Comparison of ENCODE assay signal across 26 cellular contexts in genomic region chr10:1179346-1180070, GRCh38.
"Had no signal": no experiment of that assay in that cellular context is flagged by ENCODE, and none has a peak within 500 bp of the region (broad histone marks: within the 10 kb centered on the region; RNA-seq: fewer than 3 reads in every experiment).

No MANE protein-coding gene starts in this region.

- H3K27me3 Mint-ChIP-seq: activated naive CD8-positive, alpha-beta T cell treated with anti-CD3 and anti-CD28 coated beads, Interleukin-2, amount 50 U/mL, for 24 hours had no signal

- H3K27ac ChIP-seq: body of pancreas, cardiac muscle cell, esophagus muscularis mucosa, gastrocnemius medialis, tibial artery had no signal

- H3K27ac Mint-ChIP-seq: activated naive CD8-positive, alpha-beta T cell treated with anti-CD3 and anti-CD28 coated beads, Interleukin-2, amount 50 U/mL, for 24 hours; activated T-cell treated with anti-CD3 and anti-CD28 coated beads, Interleukin-2, amount 50 U/mL, for 72 hours; effector memory CD8-positive, alpha-beta T cell; memory B cell; naive B cell; T-helper 1 cell treated with Interleukin-12 subunit alpha and Interleukin-12 subunit beta and Interleukin-4 antibody, amounts not matched to agents 30 μg/mL and 1 μg/mL, for 36 hours had no signal

- ATAC-seq: activated naive CD8-positive, alpha-beta T cell treated with anti-CD3 and anti-CD28 coated beads, Interleukin-2, amount 50 U/mL, for 24 hours; activated T-cell treated with anti-CD3 and anti-CD28 coated beads, Interleukin-2, amount 50 U/mL, for 72 hours; body of pancreas; effector memory CD8-positive, alpha-beta T cell; gastrocnemius medialis; left ventricle myocardium superior had no signal

- H3K4me1 ChIP-seq: body of pancreas, esophagus muscularis mucosa, gastrocnemius medialis, tibial artery had no signal

- H3K36me3 ChIP-seq: cardiac muscle cell, esophagus muscularis mucosa, gastrocnemius medialis, tibial artery had no signal

- H3K36me3 Mint-ChIP-seq: memory B cell, naive B cell had no signal

- FAIRE-seq: colon, urothelium cell line had no signal

- H3K9me3 Mint-ChIP-seq: activated naive CD8-positive, alpha-beta T cell treated with anti-CD3 and anti-CD28 coated beads, Interleukin-2, amount 50 U/mL, for 24 hours; activated T-cell treated with anti-CD3 and anti-CD28 coated beads, Interleukin-2, amount 50 U/mL, for 72 hours; effector memory CD8-positive, alpha-beta T cell; memory B cell; T-helper 1 cell treated with Interleukin-12 subunit alpha and Interleukin-12 subunit beta and Interleukin-4 antibody, amounts not matched to agents 30 μg/mL and 1 μg/mL, for 36 hours had no signal

- H3K4me3 ChIP-seq: body of pancreas, cardiac muscle cell, esophagus muscularis mucosa, gastrocnemius medialis, tibial artery had no signal

- DNase-seq: activated CD4-positive, alpha-beta T cell treated with anti-CD3 and anti-CD28 coated beads for 4 hours; activated CD4-positive, alpha-beta T cell treated with anti-CD3 and anti-CD28 coated beads, Interleukin-2, amount 50 U/mL, for 48 hours; activated CD4-positive, CD25-positive, alpha-beta regulatory T cell; activated CD8-positive, alpha-beta memory T cell treated with anti-CD3 and anti-CD28 coated beads, Interleukin-2, amount 50 U/mL, for 48 hours; activated gamma-delta T cell; activated naive CD4-positive, alpha-beta T cell treated with anti-CD3 and anti-CD28 coated beads, Interleukin-2, amount 50 U/mL, for 16 hours; activated naive CD8-positive, alpha-beta T cell treated with anti-CD3 and anti-CD28 coated beads, Interleukin-2, amount 50 U/mL, for 24 hours; activated T-cell treated with anti-CD3 and anti-CD28 coated beads, Interleukin-2, amount 50 U/mL, for 72 hours; anterior cingulate cortex; body of pancreas; effector memory CD8-positive, alpha-beta T cell; gastrocnemius medialis; hippocampal formation; kidney glomerular epithelial cell; left ventricle myocardium superior; naive B cell; stimulated activated CD4-positive, alpha-beta T cell treated with anti-CD3 and anti-CD28 coated beads, Interleukin-4, amount 100 ng/mL, for 1 hour; stimulated activated naive CD4-positive, alpha-beta T cell; T1000 had no signal

- H3K27me3 ChIP-seq: body of pancreas, cardiac muscle cell had no signal

- H3K9me3 ChIP-seq: body of pancreas, esophagus muscularis mucosa, gastrocnemius medialis, tibial artery had no signal

- H3K4me3 Mint-ChIP-seq: activated naive CD8-positive, alpha-beta T cell treated with anti-CD3 and anti-CD28 coated beads, Interleukin-2, amount 50 U/mL, for 24 hours; activated T-cell treated with anti-CD3 and anti-CD28 coated beads, Interleukin-2, amount 50 U/mL, for 72 hours; effector memory CD8-positive, alpha-beta T cell; memory B cell; naive B cell; T-helper 1 cell treated with Interleukin-12 subunit alpha and Interleukin-12 subunit beta and Interleukin-4 antibody, amounts not matched to agents 30 μg/mL and 1 μg/mL, for 36 hours had no signal

- H3K4me1 Mint-ChIP-seq: activated naive CD8-positive, alpha-beta T cell treated with anti-CD3 and anti-CD28 coated beads, Interleukin-2, amount 50 U/mL, for 24 hours; memory B cell; naive B cell had no signal
